Comparison of ENCODE assay signal across 4 cellular contexts in genomic region chr7:72927791-72928190, GRCh38. TPM values are rescaled to one million over a fixed set of nuclear protein-coding genes. Genes with fewer than 3 reads are reported as not detected.
"Had no signal": no experiment of that assay in that cellular context is flagged by ENCODE, and none has a peak within 500 bp of the region (broad histone marks: within the 10 kb centered on the region; RNA-seq: fewer than 3 reads in every experiment).

No MANE protein-coding gene starts in this region.

RNA-seq across cellular contexts. Expression of gene TRIM74, which starts 41.5 kb away (rescaled TPM):
- total RNA-seq: LHCN-M2, RPMI7951, SJCRH30, SK-MEL-5 had no signal
